Comparison of ENCODE assay signal across 16 cellular contexts in genomic region chr7:103905997-103906396, GRCh38.
A peak's percentile ranks its signal among the peaks of the same experiment; 100 is the strongest.
DNase-seq lines count a peak whose midpoint lies in the region; ATAC-seq and TF ChIP-seq lines count a peak whose summit lies in the region.
"Had no signal": no experiment of that assay in that cellular context is flagged by ENCODE, and none has a peak within 500 bp of the region (broad histone marks: within the 10 kb centered on the region; RNA-seq: fewer than 3 reads in every experiment).

No MANE protein-coding gene starts in this region.

- no peak overlapping the region for H3K4me3 Mint-ChIP-seq in GM23338
- no peak overlapping the region for H3K4me3 Mint-ChIP-seq in nephron progenitor cell
- H3K4me3 Mint-ChIP-seq: CD4-positive, alpha-beta memory T cell; H9 had no signal

- no peak overlapping the region for H3K27ac ChIP-seq in GM23338 (ENCODE audit: low read depth)
- peak overlapping the region; percentile 38 for H3K27ac ChIP-seq in VCaP
- H3K27ac ChIP-seq: A549, C4-2B had no signal

- no peak overlapping the region for H3K4me2 ChIP-seq in GM23338
- H3K4me2 ChIP-seq: A549 had no signal

- H3K27ac Mint-ChIP-seq in GM23338, result no peak overlapping the region
- peak overlapping the region; percentile 7 for H3K27ac Mint-ChIP-seq in nephron progenitor cell

- 0 out of 3 replicates have a peak, but pooled peaks cover 3% of the 10 kb centered on the region for H3K4me1 Mint-ChIP-seq in GM23338
- H3K4me1 Mint-ChIP-seq in nephron progenitor cell, result peaks cover 10% of the 10 kb centered on the region
- H3K4me1 Mint-ChIP-seq: CD4-positive, alpha-beta memory T cell; H9 had no signal

- H3K36me3 Mint-ChIP-seq in GM23338 (ENCODE audit: low read depth) (no peaks in the 10 kb centered on the region), nephron progenitor cell (ENCODE audit: low read depth) (no peaks in the 10 kb centered on the region)
- H3K36me3 Mint-ChIP-seq: CD4-positive, alpha-beta memory T cell had no signal

- H3K4me1 ChIP-seq in GM23338 (ENCODE audit: insufficient read depth), result no peaks in the 10 kb centered on the region
- H3K4me1 ChIP-seq: A549, BE2C had no signal

- H4K20me1 ChIP-seq in GM23338 (replicated peaks; ENCODE audit: insufficient read depth), result no peaks in the 10 kb centered on the region

- H3K9me3 Mint-ChIP-seq in GM23338 (no peaks in the 10 kb centered on the region), nephron progenitor cell (no peaks in the 10 kb centered on the region)
- H3K9me3 Mint-ChIP-seq: H9 had no signal

- peak overlapping the region; percentile 56; the same call in 1 of the 2 replicates for H2AFZ ChIP-seq in GM23338

- no peaks in the 10 kb centered on the region for H3K27me3 ChIP-seq in GM23338 (ENCODE audit: insufficient read depth)
- H3K27me3 ChIP-seq: BE2C had no signal

- no peaks in the 10 kb centered on the region for H3K9me2 ChIP-seq in GM23338 (ENCODE audit: insufficient read depth)

- H3K79me2 ChIP-seq in GM23338 (replicated peaks; ENCODE audit: insufficient read depth), result no peaks in the 10 kb centered on the region

- H3K4me3 ChIP-seq in GM23338, result no peak overlapping the region
- H3K4me3 ChIP-seq: A549 had no signal

- no peaks in the 10 kb centered on the region for H3K36me3 ChIP-seq in GM23338 (ENCODE audit: insufficient read depth)

- no peak for DNase-seq in GM23338 (ENCODE audit: low spot score)
- DNase-seq in NCI-H2227 (lab: John Stamatoyannopoulos, UW; ENCODE audit: unreplicated experiment), result peak; percentile 37
- no peak for DNase-seq in nephron progenitor cell
- DNase-seq in DMS114 treated with DMSO at 0.1 percent for 48 hours (lab: John Stamatoyannopoulos, UW; ENCODE audit: unreplicated experiment), result no peak
- DNase-seq in NCI-H774 (lab: John Stamatoyannopoulos, UW), result no peak
- DNase-seq: BE2C; CD4-positive, alpha-beta memory T cell; DMS153; DMS79 treated with DMSO at 0.1 percent for 48 hours; EL; GOT3; H9 had no signal

- no peak for TF ChIP-seq CTCF in GM23338 (conservative IDR thresholded peaks at IDR 0.05; ENCODE audit: low read depth in 2 of 2)
- TF ChIP-seq CTCF in VCaP (conservative IDR thresholded peaks at IDR 0.05), result no peak
- TF ChIP-seq CTCF in nephron progenitor cell (IDR thresholded peaks at IDR 0.05), result no peak

- ATAC-seq in GM23338, result no peak
- no peak for ATAC-seq in HG03135 (IDR thresholded peaks at IDR 0.05; ENCODE audit: unreplicated experiment)
- ATAC-seq: A549 had no signal

- H3K27me3 Mint-ChIP-seq in GM23338 (ENCODE audit: insufficient read depth, low read depth, poor library complexity) (peaks cover 2% of the 10 kb centered on the region), nephron progenitor cell (ENCODE audit: low read depth, poor library complexity) (no peaks in the 10 kb centered on the region)

- no peaks in the 10 kb centered on the region for H3F3A ChIP-seq in GM23338 (replicated peaks; ENCODE audit: low read depth)

TF ChIP-seq in GM23338, 12 proteins besides CTCF, POLR2A, EP300 and RAD21:
- no peak for TF ChIP-seq ETS1 (IDR thresholded peaks at IDR 0.05)
